In genomic region chr17:3043737-3044365, GRCh38 we compare ENCODE assay signal across 9 cellular contexts. TPM values are rescaled to one million over a fixed set of nuclear protein-coding genes. Genes with fewer than 3 reads are reported as not detected.
DNase-seq lines count a peak whose midpoint lies in the region; ATAC-seq, FAIRE-seq and TF ChIP-seq lines count a peak whose summit lies in the region.
"Had no signal": no experiment of that assay in that cellular context is flagged by ENCODE, and none has a peak within 500 bp of the region (broad histone marks: within the 10 kb centered on the region; RNA-seq: fewer than 3 reads in every experiment).

No MANE protein-coding gene starts in this region.

- H3K9ac ChIP-seq in H1 (replicated peaks in 1 of 4; ENCODE audit: extremely low read depth in 1 of 4, low read depth in 3 of 4, low read length in 3 of 4): no peak overlapping the region

- DNase-seq in stimulated activated CD4-positive, alpha-beta T cell treated with anti-CD3 and anti-CD28 coated beads, Interleukin-4, amount 100 ng/mL, for 48 hours (ENCODE audit: low read depth in 2 of 2): peak; percentile 13 to 22
- no peak for DNase-seq in stimulated activated CD4-positive, alpha-beta T cell treated with anti-CD3 and anti-CD28 coated beads, Interleukin-4, amount 100 ng/mL, for 24 hours
- DNase-seq in NCI-H748 (lab: John Stamatoyannopoulos, UW; ENCODE audit: unreplicated experiment): peak; percentile 54
- peak in 1 of 2 experiments; percentile 73 for DNase-seq in H1 (ENCODE audit: low read depth in 1 of 2, low spot score in 2 of 2)
- DNase-seq in NCI-H345 treated with DMSO at 0.1 percent for 48 hours (lab: John Stamatoyannopoulos, UW; ENCODE audit: unreplicated experiment): no peak
- no peak for DNase-seq in mucosa of gallbladder (ENCODE audit: low spot score)
- DNase-seq in NCI-H2029 (lab: John Stamatoyannopoulos, UW): no peak

- 75% methylated on average over 6 of the region's 11 CpGs; no CpG with 5 or more reads in 1 of the 2 experiments for WGBS in H1 (ENCODE audit: extremely low coverage in 1 of 2, insufficient coverage in 1 of 2, insufficient read length in 1 of 2, insufficient replicate concordance in 2 of 2, low coverage in 1 of 2, low lambda C conversion rate in 2 of 2, missing lambda C conversion rate in 1 of 2), 2 experiments

- H2AFZ ChIP-seq in H1 (ENCODE audit: low read length): no peak overlapping the region

- no peak overlapping the region for H2BK5ac ChIP-seq in H1 (ENCODE audit: low read depth, low read length)

- CTCF ChIA-PET in H1 (lab: Charles Lee; ENCODE audit: partially characterized antibody): interaction anchor here (0.9 to 1.1 kb wide), 2 partner anchors 9 to 12 kb away, joined by 3 to 6 read pairs; no protein-coding TSS in a partner anchor

- no peak overlapping the region for H3K27ac ChIP-seq in H1 (ENCODE audit: low read depth, low read length)

- H4K8ac ChIP-seq in H1 (ENCODE audit: extremely low read depth, insufficient read depth, low read length): no peak overlapping the region

- no peak overlapping the region for H3K56ac ChIP-seq in H1 (replicated peaks; ENCODE audit: insufficient read length, low read depth, low read length)

- no peak overlapping the region for H2BK12ac ChIP-seq in H1 (ENCODE audit: low read depth, low read length)

- POLR2A ChIA-PET in H1 (lab: Charles Lee; ENCODE audit: partially characterized antibody): no interaction called here

- H3K9me3 ChIP-seq in H1 (ENCODE audit: insufficient read depth in 2 of 2, low read depth in 1 of 2, low read length in 1 of 2): peaks cover 13 to 17% of the 10 kb centered on the region in 2 experiments

- H3K4me2 ChIP-seq in H1 (ENCODE audit: insufficient read depth in 1 of 2, low read depth in 2 of 2, low read length in 2 of 2): no peak overlapping the region

- no peak overlapping the region for H2BK120ac ChIP-seq in H1 (replicated peaks; ENCODE audit: low read depth, low read length)

- H3K79me1 ChIP-seq in H1 (ENCODE audit: low read depth, low read length): no peaks in the 10 kb centered on the region

- no peaks in the 10 kb centered on the region for H3K4me1 ChIP-seq in H1 (replicated peaks in 1 of 4; ENCODE audit: control insufficient read depth in 3 of 4, insufficient read depth in 4 of 4, low read length in 3 of 4)

- no peaks in the 10 kb centered on the region for H3K27me3 ChIP-seq in H1 (replicated peaks in 1 of 4; ENCODE audit: control insufficient read depth in 3 of 4, extremely low read depth in 1 of 4, insufficient read depth in 3 of 4, low read length in 3 of 4)

- no peaks in the 10 kb centered on the region for H3K36me3 ChIP-seq in H1 (ENCODE audit: control insufficient read depth in 2 of 4, insufficient read depth in 4 of 4, low read length in 3 of 4)

- no peak overlapping the region for H2BK20ac ChIP-seq in H1 (ENCODE audit: low read length)

- no peak overlapping the region for H4K91ac ChIP-seq in H1 (replicated peaks; ENCODE audit: insufficient read length, low read length)

- TF ChIP-seq EP300 in H1 (IDR thresholded peaks at IDR 0.05; ENCODE audit: borderline replicate concordance in 1 of 2, low read depth in 2 of 2, low read length in 2 of 2): no peak

- H3K4ac ChIP-seq in H1 (replicated peaks; ENCODE audit: insufficient read length, low read depth, low read length): no peak overlapping the region

- H3K23ac ChIP-seq in H1 (ENCODE audit: insufficient read length): no peak overlapping the region

- TF ChIP-seq CTCF in H1 (IDR thresholded peaks at IDR 0.05; ENCODE audit: control extremely low read depth in 1 of 3, insufficient read depth in 1 of 3, low read depth in 1 of 3, low read length in 3 of 3): peak; percentile 38 to 73 (median 64)

- no peak for TF ChIP-seq POLR2A in H1 (IDR thresholded peaks at IDR 0.05; ENCODE audit: control extremely low read depth in 1 of 2, low read depth in 2 of 2, low read length in 2 of 2)

- H4K5ac ChIP-seq in H1 (ENCODE audit: insufficient read length, low read depth, low read length): no peak overlapping the region

- no peak overlapping the region for H2BK15ac ChIP-seq in H1 (ENCODE audit: low read length)

- no peak for FAIRE-seq in H1 (lab: Jason Lieb, UNC)

- no peaks in the 10 kb centered on the region for H3K79me2 ChIP-seq in H1 (ENCODE audit: control insufficient read depth in 1 of 2, insufficient read depth in 2 of 2, low read length in 2 of 2)

- H3K18ac ChIP-seq in H1 (ENCODE audit: extremely low read depth, low read length): no peak overlapping the region

- no peak for ATAC-seq in HG02588 (IDR thresholded peaks at IDR 0.05; ENCODE audit: unreplicated experiment)

- no peaks in the 10 kb centered on the region for H3K23me2 ChIP-seq in H1 (ENCODE audit: low read depth, low read length)

- H4K20me1 ChIP-seq in H1 (replicated peaks in 1 of 2; ENCODE audit: control insufficient read depth in 1 of 2, insufficient read depth in 2 of 2, low read length in 2 of 2): no peaks in the 10 kb centered on the region

- H3K4me3 ChIP-seq in H1 (ENCODE audit: extremely low read depth in 1 of 4, insufficient read depth in 2 of 4, low read depth in 3 of 4, low read length in 4 of 4): no peak overlapping the region

- H3K14ac ChIP-seq in H1 (ENCODE audit: insufficient read length): no peak overlapping the region

- peak; percentile 53 to 62; a peak in 3 of 4 replicates for TF ChIP-seq RAD21 in H1 (IDR thresholded peaks at IDR 0.05 in 1 of 2, conservative IDR thresholded peaks at IDR 0.05 in 1 of 2; ENCODE audit: low read depth in 2 of 2, low read length in 2 of 2)

- no peak overlapping the region for H2AK5ac ChIP-seq in H1 (ENCODE audit: low read depth, low read length)

TF ChIP-seq in H1, 55 proteins besides CTCF, POLR2A, EP300 and RAD21:
- no peak for TF ChIP-seq JUN (IDR thresholded peaks at IDR 0.05; ENCODE audit: low read depth, low read length)
- peak; percentile 50; the same call in 1 of the 2 replicates for TF ChIP-seq KDM1A (IDR thresholded peaks at IDR 0.05; ENCODE audit: borderline replicate concordance, low read length)

RNA-seq across cellular contexts. Expression of gene OR1D5, which starts 19.6 kb away (rescaled TPM):
- not detected in 2 replicates for total RNA-seq in H1 (2021; fragmentation: NEBNext Ultra II Directional; extraction: Animal tissue kit (Norgen Biotek cat#: 25700))
- polyA plus RNA-seq in H1 (2011; rRNA removed): not detected in 2 replicates
- not detected for polyA plus RNA-seq in H1 (2011; cell fraction: cytosol; rRNA removed)
- not detected for polyA plus RNA-seq in H1 (2011; cell fraction: nucleus; rRNA removed)
- polyA plus RNA-seq in H1 (2012, experiment 1 of 2): not detected in 4 replicates
- not detected for polyA plus RNA-seq in H1 (2012, experiment 2 of 2)
- not detected for polyA plus RNA-seq in H1 (2013, experiment 1 of 2)
- polyA plus RNA-seq in H1 (2013, experiment 2 of 2): not detected
- not detected in 2 replicates for polyA minus RNA-seq in H1 (2011; rRNA and poly(A)+ RNA removed)
- polyA minus RNA-seq in H1 (2011; cell fraction: cytosol; rRNA and poly(A)+ RNA removed): not detected
- not detected for polyA minus RNA-seq in H1 (2011; cell fraction: nucleus; rRNA and poly(A)+ RNA removed)
- total RNA-seq in mucosa of gallbladder: not detected
- total RNA-seq: RPMI7951 had no signal

Comparison
In these comparisons a context has a peak if more than half of its experiments do, and no peak if none do; other contexts are left out.
1. DNase-seq: peak in stimulated activated CD4-positive, alpha-beta T cell treated with anti-CD3 and anti-CD28 coated beads, Interleukin-4, amount 100 ng/mL, for 48 hours (2 of 2) and NCI-H748 (single experiment); none in stimulated activated CD4-positive, alpha-beta T cell treated with anti-CD3 and anti-CD28 coated beads, Interleukin-4, amount 100 ng/mL, for 24 hours (single experiment), NCI-H345 treated with DMSO at 0.1 percent for 48 hours (single experiment), mucosa of gallbladder (single experiment) and NCI-H2029 (single experiment).